Comparison of ENCODE assay signal across 8 cellular contexts in genomic region chr13:76885203-76886004, GRCh38. TPM values are rescaled to one million over a fixed set of nuclear protein-coding genes. Genes with fewer than 3 reads are reported as not detected.
DNase-seq lines count a peak whose midpoint lies in the region; ATAC-seq, FAIRE-seq and TF ChIP-seq lines count a peak whose summit lies in the region.

No MANE protein-coding gene starts in this region.

- TF ChIP-seq CTCF in GM20000 (IDR thresholded peaks at IDR 0.05; ENCODE audit: extremely low read depth, missing control alignments) (peak; percentile 43), HL-60 (IDR thresholded peaks at IDR 0.05; ENCODE audit: insufficient read depth, low read length) (peak; percentile 19), pancreas (IDR thresholded peaks at IDR 0.05) (no peak)

- FAIRE-seq in pancreas (lab: Jason Lieb, UNC) = no peak

- intact Hi-C loops in head of caudate nucleus (cut with DNase I) = loop anchor here (10.0 kb wide), 2 partner anchors 91 to 221 kb away; no protein-coding TSS in a partner anchor
- intact Hi-C loops in pancreas (cut with DNase I) = no loop called here

- 1% methylated on average over 86 to 94 of the region's 94 CpGs for WGBS in pancreas, 2 donors
- under 1% methylated on average over 94 of the region's 94 CpGs for WGBS in urinary bladder

- H3K27me3 ChIP-seq in HL-60 (ENCODE audit: insufficient read depth, poor library complexity, severe bottlenecking) (peaks cover 30% of the 10 kb centered on the region), SJSA1 (replicated peaks) (peaks cover 10% of the 10 kb centered on the region), pancreas (peaks cover 0 to 9% (median 0%) of the 10 kb centered on the region in 4 donors)

- peaks cover 0 to 11% of the 10 kb centered on the region in 2 donors for H3K36me3 Mint-ChIP-seq in activated naive CD4-positive, alpha-beta T cell treated with anti-CD3 and anti-CD28 coated beads, Interleukin-2, amount 50 U/mL, for 72 hours

- H3K4me1 ChIP-seq in SJSA1 (replicated peaks) = peaks cover 16% of the 10 kb centered on the region
- H3K4me1 ChIP-seq in pancreas = peaks cover 0 to 4% (median 0%) of the 10 kb centered on the region in 3 donors
- no peaks in the 10 kb centered on the region for H3K4me1 ChIP-seq in urinary bladder (ENCODE audit: insufficient read depth)

- H3K9me3 Mint-ChIP-seq in activated naive CD4-positive, alpha-beta T cell treated with anti-CD3 and anti-CD28 coated beads, Interleukin-2, amount 50 U/mL, for 72 hours = no peaks in the 10 kb centered on the region

- H3K9me3 ChIP-seq in SJSA1 (replicated peaks) (0 out of 2 replicates have a peak, but pooled peaks cover 2% of the 10 kb centered on the region), pancreas (no peaks in the 10 kb centered on the region)

- H3K36me3 ChIP-seq in SJSA1 (no peaks in the 10 kb centered on the region), pancreas (no peaks in the 10 kb centered on the region), urinary bladder (ENCODE audit: insufficient read depth) (no peaks in the 10 kb centered on the region)

- H3K27ac Mint-ChIP-seq in activated naive CD4-positive, alpha-beta T cell treated with anti-CD3 and anti-CD28 coated beads, Interleukin-2, amount 50 U/mL, for 72 hours = peak overlapping the region; percentile 61 to 91

- DNase-seq in D341Med (ENCODE audit: low spot score) (peak; percentile 81), GM20000 (ENCODE audit: low spot score) (peak; percentile 73), HL-60 (ENCODE audit: low read depth in 1 of 2, low spot score in 1 of 2) (peak in 1 of 2 experiments; percentile 80), SJSA1 (ENCODE audit: low read depth in 1 of 2, low spot score in 2 of 2) (peak; percentile 43 to 44), head of caudate nucleus (peak; percentile 15 to 85 (median 62)), pancreas (peak; percentile 49 to 88 (median 68))
- DNase-seq in activated naive CD4-positive, alpha-beta T cell treated with anti-CD3 and anti-CD28 coated beads, Interleukin-2, amount 50 U/mL, for 72 hours (ENCODE audit: low spot score in 2 of 2) = peak; percentile 67 to 76

- ATAC-seq in activated naive CD4-positive, alpha-beta T cell treated with anti-CD3 and anti-CD28 coated beads, Interleukin-2, amount 50 U/mL, for 72 hours = peak; percentile 63 to 67
- peak; percentile 51 to 71 (median 62) for ATAC-seq in pancreas

- H3K27ac ChIP-seq in HL-60 (replicated peaks) = peak overlapping the region; percentile 38
- H3K27ac ChIP-seq in SJSA1 = no peak overlapping the region
- peak overlapping the region; percentile 65 to 89 (median 74) for H3K27ac ChIP-seq in pancreas
- H3K27ac ChIP-seq in urinary bladder (ENCODE audit: low read depth) = peak overlapping the region; percentile 85

- peak overlapping the region; percentile 74 for H3K4me3 ChIP-seq in HL-60 (replicated peaks; ENCODE audit: insufficient read depth, low read length)
- H3K4me3 ChIP-seq in SJSA1 = peak overlapping the region; percentile 46
- H3K4me3 ChIP-seq in pancreas = peak overlapping the region; percentile 66 to 81 (median 68)
- peak overlapping the region; percentile 69 for H3K4me3 ChIP-seq in urinary bladder (ENCODE audit: low read depth, low read length)

RNA-seq across cellular contexts. Expression of gene KCTD12, which starts 0.8 kb away (rescaled TPM):
- 1.2 and 1.3 TPM in 2 replicates for total RNA-seq in SJSA1 (2014; rRNA removed; shearing (Covaris generic))
- 10 to 100 TPM in 1 of 2 donors, 1 to 10 TPM in 1; 5.2 to 12.2 TPM for total RNA-seq in activated naive CD4-positive, alpha-beta T cell treated with anti-CD3 and anti-CD28 coated beads, Interleukin-2, amount 50 U/mL, for 72 hours
- total RNA-seq in pancreas (10 to 100 TPM in 3 of 6 donors, 1 to 10 TPM in 3; 6.3 to 46.1 (median 14.8) TPM), urinary bladder (383 TPM)
- polyA plus RNA-seq in pancreas (10 to 100 TPM in 1 of 2 donors, 1 to 10 TPM in 1; 7.0 to 21.1 TPM), urinary bladder (59.7 TPM)

Comparison
In these comparisons a context has a peak if more than half of its experiments do, and no peak if none do; other contexts are left out.
1. CTCF ChIP-seq: peak in GM20000 (single experiment) and HL-60 (single experiment); none in pancreas (0 of 4).
2. Peak in every context shown above with its lines, with median percentiles within 50 percentile points of each other: H3K4me3 ChIP-seq.